Comparison of ENCODE assay signal across 7 cellular contexts in genomic region chr2:147621656-147622197, GRCh38.
"Had no signal": no experiment of that assay in that cellular context is flagged by ENCODE, and none has a peak within 500 bp of the region (broad histone marks: within the 10 kb centered on the region; RNA-seq: fewer than 3 reads in every experiment).

No MANE protein-coding gene starts in this region.

- DNase-seq: GM23248, GOT3, H7, HFFc6 had no signal

- H3K4me3 ChIP-seq: GM23248, HAP-1 had no signal

- H3K9me3 ChIP-seq: HAP-1 had no signal

- H3K36me3 ChIP-seq: HAP-1 had no signal

- H3K36me3 Mint-ChIP-seq: IgD-negative memory B cell had no signal

- H3K9me3 Mint-ChIP-seq: IgD-negative memory B cell had no signal

- H3K27me3 Mint-ChIP-seq: IgD-negative memory B cell had no signal

- H3K27ac Mint-ChIP-seq: HFFc6, IgD-negative memory B cell had no signal

- H3K4me3 Mint-ChIP-seq: HFFc6, IgD-negative memory B cell had no signal

- H3K4me1 ChIP-seq: HAP-1 had no signal

- H3K27ac ChIP-seq: GM23248, HL-60 had no signal
